In the genomic region with DNA sequence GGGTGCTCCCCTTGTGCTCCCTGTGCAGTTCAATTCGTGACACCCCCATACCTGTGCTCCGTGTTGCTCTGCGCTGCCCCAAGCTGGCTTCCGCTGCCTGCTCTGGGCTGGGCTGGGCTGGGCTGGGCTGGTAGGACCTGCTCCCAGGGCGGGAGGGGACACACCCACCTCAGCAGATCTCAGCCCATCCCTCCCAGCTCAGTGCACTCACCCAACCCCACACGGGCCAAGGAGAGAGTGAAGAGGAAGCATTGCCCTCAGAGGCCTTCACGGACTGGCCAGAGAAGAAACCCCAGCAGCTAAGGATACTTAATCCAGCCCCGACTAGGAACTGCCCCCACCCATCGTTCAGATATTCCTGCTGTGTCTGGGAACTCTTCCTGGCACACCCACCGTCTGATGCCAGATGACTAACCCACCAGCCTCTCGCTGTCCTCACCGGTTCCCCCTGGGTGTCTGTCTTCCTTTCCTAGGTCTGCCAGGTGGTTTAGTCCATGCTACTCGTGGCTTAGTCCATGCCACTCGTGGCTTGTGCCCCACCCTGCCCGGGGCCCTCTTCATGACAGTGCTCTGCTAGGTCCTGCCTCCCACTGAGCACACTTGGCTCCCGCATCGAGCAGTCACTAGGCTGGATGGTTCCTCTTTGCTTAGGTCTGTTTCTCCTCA, we compare ENCODE assay signal across 8 cellular contexts. TPM values are rescaled to one million over a fixed set of nuclear protein-coding genes. Genes with fewer than 3 reads are reported as not detected.
DNase-seq lines count a peak whose midpoint lies in the region; ATAC-seq and TF ChIP-seq lines count a peak whose summit lies in the region.

LPAR5 (minus strand) TSS at position 104 of the 666 bp plus-strand sequence. CDS start 14,711 bp downstream, outside the sequence.

- POLR2A ChIA-PET in activated CD4-positive, alpha-beta T cell treated with anti-CD3 and anti-CD28 coated beads, Interleukin-2, amount 10 ng/mL, durations not matched to agents 7 days and 5 days (lab: Charles Lee): no interaction called here

- H3K9me3 Mint-ChIP-seq in activated CD4-positive, alpha-beta T cell treated with anti-CD3 and anti-CD28 coated beads, Interleukin-2, amount 10 ng/mL, durations not matched to agents 7 days and 5 days: no peaks in the 10 kb centered on the region

- no peaks in the 10 kb centered on the region for H3K9me3 ChIP-seq in upper lobe of right lung

- H3K4me3 ChIP-seq in upper lobe of right lung: peak within 1 kb of the TSS; percentile 4

- no peak for DNase-seq in activated CD4-positive, alpha-beta T cell treated with anti-CD3 and anti-CD28 coated beads, Interleukin-2, amount 10 ng/mL, durations not matched to agents 7 days and 5 days
- DNase-seq in activated CD4-positive, alpha-beta T cell treated with anti-CD3 and anti-CD28 coated beads, Interleukin-2, amount 50 U/mL, for 1 hour: no peak
- DNase-seq in HUDEP-2 (lab: John Stamatoyannopoulos, UW; ENCODE audit: unreplicated experiment in 76 of 76): peak in 72 of 76 experiments; percentile 22 to 91 (median 78)
- DNase-seq in activated gamma-delta T cell (lab: John Stamatoyannopoulos, UW): peak; percentile 24
- no peak for DNase-seq in upper lobe of right lung
- no peak for DNase-seq in stimulated activated CD4-positive, alpha-beta T cell treated with anti-CD3 and anti-CD28 coated beads, Interleukin-2, amount 100 ng/mL, for 24 hours

- no peaks in the 10 kb centered on the region for H3K36me3 ChIP-seq in upper lobe of right lung

- H3K4me3 Mint-ChIP-seq in activated CD4-positive, alpha-beta T cell treated with anti-CD3 and anti-CD28 coated beads, Interleukin-2, amount 10 ng/mL, durations not matched to agents 7 days and 5 days: peak within 1 kb of the TSS; percentile 69

- peaks cover 3% of the 10 kb centered on the region for H3K27me3 Mint-ChIP-seq in activated CD4-positive, alpha-beta T cell treated with anti-CD3 and anti-CD28 coated beads, Interleukin-2, amount 10 ng/mL, durations not matched to agents 7 days and 5 days

- H3K36me3 Mint-ChIP-seq in activated CD4-positive, alpha-beta T cell treated with anti-CD3 and anti-CD28 coated beads, Interleukin-2, amount 10 ng/mL, durations not matched to agents 7 days and 5 days (ENCODE audit: low read depth): peaks cover 2% of the 10 kb centered on the region

- H3K27ac ChIP-seq in layer of hippocampus (ENCODE audit: low read depth, low read length): peak within 1 kb of the TSS; percentile 60
- H3K27ac ChIP-seq in upper lobe of right lung: peak within 1 kb of the TSS; percentile 32

- H3K4me1 ChIP-seq in upper lobe of right lung: no peaks in the 10 kb centered on the region

- intact Hi-C loops in upper lobe of right lung (cut with DNase I): no loop called here

- TF ChIP-seq CTCF in upper lobe of right lung (IDR thresholded peaks at IDR 0.05): no peak

- H3K27ac Mint-ChIP-seq in activated CD4-positive, alpha-beta T cell treated with anti-CD3 and anti-CD28 coated beads, Interleukin-2, amount 10 ng/mL, durations not matched to agents 7 days and 5 days: peak within 1 kb of the TSS; percentile 85

- peak; percentile 69 for ATAC-seq in upper lobe of right lung
- no peak for ATAC-seq in HG02938 (IDR thresholded peaks at IDR 0.05; ENCODE audit: unreplicated experiment)

- H3K27me3 ChIP-seq in layer of hippocampus (ENCODE audit: control insufficient read depth, insufficient read depth, low read length) (peaks cover 2% of the 10 kb centered on the region), upper lobe of right lung (no peaks in the 10 kb centered on the region)

- CTCF ChIA-PET in activated CD4-positive, alpha-beta T cell treated with anti-CD3 and anti-CD28 coated beads, Interleukin-2, amount 10 ng/mL, durations not matched to agents 7 days and 5 days (lab: Charles Lee): interaction anchor here (0.5 to 1.3 kb wide), 8 partner anchors 11 to 223 kb away, joined by 3 to 6 read pairs (median 3); partner anchors contain the start of genes ACRBP and ZNF384

- peaks cover 48% of the 10 kb centered on the region for H3K4me1 Mint-ChIP-seq in activated CD4-positive, alpha-beta T cell treated with anti-CD3 and anti-CD28 coated beads, Interleukin-2, amount 10 ng/mL, durations not matched to agents 7 days and 5 days

RNA-seq across cellular contexts. Expression of gene LPAR5, which starts in this region (rescaled TPM):
- total RNA-seq in activated CD4-positive, alpha-beta T cell treated with anti-CD3 and anti-CD28 coated beads, Interleukin-2, amount 10 ng/mL, durations not matched to agents 7 days and 5 days: 1 to 10 TPM; 6.2 to 6.6 TPM
- total RNA-seq in upper lobe of right lung: 2.5 TPM

Comparison
In these comparisons a context has a peak if more than half of its experiments do, and no peak if none do; other contexts are left out.
1. DNase-seq: peak in HUDEP-2 (72 of 76) and activated gamma-delta T cell (single experiment); none in activated CD4-positive, alpha-beta T cell treated with anti-CD3 and anti-CD28 coated beads, Interleukin-2, amount 10 ng/mL, durations not matched to agents 7 days and 5 days (single experiment), activated CD4-positive, alpha-beta T cell treated with anti-CD3 and anti-CD28 coated beads, Interleukin-2, amount 50 U/mL, for 1 hour (single experiment), upper lobe of right lung (single experiment) and stimulated activated CD4-positive, alpha-beta T cell treated with anti-CD3 and anti-CD28 coated beads, Interleukin-2, amount 100 ng/mL, for 24 hours (0 of 2).